Comparison of ENCODE assay signal across 11 cellular contexts in the genomic region with DNA sequence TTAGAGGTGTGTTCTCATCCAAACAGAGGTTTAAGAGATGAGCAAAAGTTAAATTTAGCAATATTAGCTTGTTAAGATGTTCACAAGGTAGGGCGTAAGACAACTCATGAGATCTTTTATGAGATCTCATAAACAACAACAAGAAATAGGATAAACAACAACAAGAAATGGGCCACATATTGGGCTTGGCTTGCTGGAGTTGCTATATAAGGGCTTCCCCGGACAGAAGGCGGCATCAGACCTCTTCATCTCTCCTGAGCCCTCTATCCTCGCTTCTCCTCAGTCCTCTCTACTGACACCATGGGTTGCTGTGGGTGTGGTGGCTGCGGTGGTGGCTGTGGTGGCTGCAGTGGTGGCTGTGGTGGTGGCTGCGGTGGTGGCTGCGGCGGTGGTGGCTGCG. TPM values are rescaled to one million over a fixed set of nuclear protein-coding genes. Genes with fewer than 3 reads are reported as not detected.
"Had no signal": no experiment of that assay in that cellular context is flagged by ENCODE, and none has a peak within 500 bp of the region (broad histone marks: within the 10 kb centered on the region; RNA-seq: fewer than 3 reads in every experiment).

A gene with protein sequence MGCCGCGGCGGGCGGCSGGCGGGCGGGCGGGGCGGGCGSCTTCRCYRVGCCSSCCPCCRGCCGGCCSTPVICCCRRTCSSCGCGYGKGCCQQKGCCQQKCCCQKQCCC (plus strand): TSS at position 301 of the 400 bp plus-strand sequence. CDS start 0 bp downstream, at position 301.

- H3K27ac ChIP-seq: GM23248, HL-60, KMS-11 had no signal

- H3K36me3 ChIP-seq: HAP-1 had no signal

- DNase-seq: GM23248, H7, HFFc6, KBM-7 had no signal

- H3K27ac Mint-ChIP-seq: HFFc6, IgD-negative memory B cell had no signal

- H3K4me2 ChIP-seq: KMS-11 had no signal

- H3K4me3 ChIP-seq: GM23248, HAP-1 had no signal

- H3K36me3 Mint-ChIP-seq: IgD-negative memory B cell had no signal

- H3K4me3 Mint-ChIP-seq: HFFc6, IgD-negative memory B cell had no signal

- ATAC-seq: HCT116 had no signal

- H3K4me1 ChIP-seq: HAP-1 had no signal

- H3K9me3 ChIP-seq: HAP-1 had no signal

- H2AFZ ChIP-seq: GM23248 had no signal

- H3K4me1 Mint-ChIP-seq: IgD-negative memory B cell had no signal

- H3K9ac ChIP-seq: GM23248, KMS-11 had no signal

- H3K9me3 Mint-ChIP-seq: HFFc6, IgD-negative memory B cell had no signal

RNA-seq across cellular contexts. Expression of the gene that starts here (rescaled TPM):
- total RNA-seq: GM23248, H4, H7, HFFc6, HT1080 had no signal
- polyA plus RNA-seq: GM23248, IgD-negative memory B cell had no signal
